Comparison of ENCODE assay signal across 28 cellular contexts in the genomic region with DNA sequence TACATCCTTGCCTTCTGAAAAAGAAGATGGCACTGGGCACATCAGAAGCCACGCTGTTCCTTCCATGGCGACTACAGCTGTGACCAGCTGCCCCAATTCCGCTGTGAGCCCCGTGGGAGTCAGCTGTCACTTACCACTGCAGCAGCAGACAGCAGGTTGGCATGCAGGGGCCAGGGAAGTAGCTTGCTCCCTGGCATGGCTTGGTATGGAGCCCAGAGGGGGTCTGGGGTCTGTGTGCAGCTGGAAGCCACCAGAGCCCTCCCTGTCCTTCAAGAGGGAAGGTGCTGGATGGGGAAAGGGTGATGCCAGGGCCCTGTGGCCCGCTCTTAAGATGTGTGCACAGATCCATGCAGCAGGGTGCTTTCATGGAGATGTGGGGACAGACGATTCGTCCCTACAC. TPM values are rescaled to one million over a fixed set of nuclear protein-coding genes. Genes with fewer than 3 reads are reported as not detected.
"Had no signal": no experiment of that assay in that cellular context is flagged by ENCODE, and none has a peak within 500 bp of the region (broad histone marks: within the 10 kb centered on the region; RNA-seq: fewer than 3 reads in every experiment).

No MANE protein-coding gene starts in this region.

- H3K27ac ChIP-seq: body of pancreas, sigmoid colon, upper lobe of left lung had no signal

- H3K4me1 ChIP-seq: body of pancreas had no signal

- H3K27me3 Mint-ChIP-seq: activated B cell treated with CpG ODN at 0.5 μM for 24 hours, memory B cell had no signal

- H3K27me3 ChIP-seq: body of pancreas, heart left ventricle, sigmoid colon, upper lobe of left lung had no signal

- H3K4me3 ChIP-seq: body of pancreas, heart left ventricle, mucosa of descending colon, sigmoid colon, upper lobe of left lung had no signal

- H3K9me3 Mint-ChIP-seq: activated B cell treated with CpG ODN at 0.5 μM for 24 hours; activated naive CD4-positive, alpha-beta T cell treated with anti-CD3 and anti-CD28 coated beads, Interleukin-2, amount 10 ng/mL, durations not matched to agents 7 days and 5 days; dendritic cell treated with granulocyte-macrophage colony-stimulating factor and Interleukin-4, amounts not matched to agents 40 ng/mL and 50 ng/mL, for 4 days; memory B cell; naive B cell; T-helper 1 cell treated with Interleukin-12 subunit alpha and Interleukin-12 subunit beta and Interleukin-4 antibody, amounts not matched to agents 30 μg/mL and 1 μg/mL, for 36 hours had no signal

- H3K27ac Mint-ChIP-seq: activated B cell treated with CpG ODN at 0.5 μM for 24 hours; activated naive CD4-positive, alpha-beta T cell treated with anti-CD3 and anti-CD28 coated beads, Interleukin-2, amount 10 ng/mL, durations not matched to agents 7 days and 5 days; dendritic cell treated with granulocyte-macrophage colony-stimulating factor and Interleukin-4, amounts not matched to agents 40 ng/mL and 50 ng/mL, for 4 days; memory B cell; naive B cell; T-helper 1 cell treated with Interleukin-12 subunit alpha and Interleukin-12 subunit beta and Interleukin-4 antibody, amounts not matched to agents 30 μg/mL and 1 μg/mL, for 36 hours had no signal

- H3K4me3 Mint-ChIP-seq: activated B cell treated with CpG ODN at 0.5 μM for 24 hours; activated naive CD4-positive, alpha-beta T cell treated with anti-CD3 and anti-CD28 coated beads, Interleukin-2, amount 10 ng/mL, durations not matched to agents 7 days and 5 days; dendritic cell treated with granulocyte-macrophage colony-stimulating factor and Interleukin-4, amounts not matched to agents 40 ng/mL and 50 ng/mL, for 4 days; memory B cell; T-helper 1 cell treated with Interleukin-12 subunit alpha and Interleukin-12 subunit beta and Interleukin-4 antibody, amounts not matched to agents 30 μg/mL and 1 μg/mL, for 36 hours had no signal

- H3K36me3 Mint-ChIP-seq: activated naive CD4-positive, alpha-beta T cell treated with anti-CD3 and anti-CD28 coated beads, Interleukin-2, amount 10 ng/mL, durations not matched to agents 7 days and 5 days; memory B cell; naive B cell had no signal

- ATAC-seq: body of pancreas; left cardiac atrium; mucosa of descending colon; stimulated activated naive CD8-positive, alpha-beta T cell treated with anti-CD3 and anti-CD28 coated beads, Interleukin-15, Interleukin-2, amounts not matched to agents 100 U/mL and 50 U/mL, for 24 hours had no signal

- H3K36me3 ChIP-seq: heart left ventricle, sigmoid colon, upper lobe of left lung had no signal

- DNase-seq: activated B cell treated with CpG ODN at 0.5 μM for 24 hours; activated CD4-positive, alpha-beta T cell treated with anti-CD3 and anti-CD28 coated beads for 4 hours; activated CD4-positive, alpha-beta T cell treated with anti-CD3 and anti-CD28 coated beads, Interleukin-2, amount 50 U/mL, for 48 hours; activated effector memory CD4-positive, alpha-beta T cell treated with anti-CD3 and anti-CD28 coated beads, Interleukin-2, amount 50 U/mL, for 16 hours; activated naive CD4-positive, alpha-beta T cell treated with anti-CD3 and anti-CD28 coated beads, Interleukin-2, amount 10 ng/mL, durations not matched to agents 7 days and 5 days; activated T-cell treated with anti-CD3 and anti-CD28 coated beads, Interleukin-2, amount 50 U/mL, for 48 hours; body of pancreas; effector CD4-positive, alpha-beta T cell; left cardiac atrium; mucosa of descending colon; naive B cell; sigmoid colon; stimulated activated CD4-positive, alpha-beta T cell treated with anti-CD3 and anti-CD28 coated beads, Interleukin-4, amount 100 ng/mL, for 1 hour; stimulated activated naive CD8-positive, alpha-beta T cell treated with anti-CD3 and anti-CD28 coated beads, Interleukin-15, Interleukin-2, amounts not matched to agents 100 U/mL and 50 U/mL, for 24 hours; T1000; upper lobe of left lung had no signal

- H3K9me3 ChIP-seq: body of pancreas, heart left ventricle, mucosa of descending colon, sigmoid colon, upper lobe of left lung had no signal

RNA-seq across cellular contexts. Expression of gene UROC1, which starts 37.3 kb away (rescaled TPM):
- total RNA-seq: activated B cell treated with CpG ODN at 0.5 μM for 24 hours; activated CD8-positive, alpha-beta memory T cell treated with anti-CD3 and anti-CD28 coated beads for 36 hours; body of pancreas; epithelial cell of proximal tubule; fibroblast of villous mesenchyme; heart left ventricle; left cardiac atrium; mucosa of descending colon; osteoblast; posterior vena cava; renal cortical epithelial cell; sigmoid colon; subcutaneous adipose tissue; upper lobe of left lung had no signal
- polyA plus RNA-seq: heart left ventricle, neural cell had no signal

RNA-seq across cellular contexts. Expression of gene CHST13, which starts 43.7 kb away (rescaled TPM):
- total RNA-seq: activated B cell treated with CpG ODN at 0.5 μM for 24 hours; activated CD8-positive, alpha-beta memory T cell treated with anti-CD3 and anti-CD28 coated beads for 36 hours; fibroblast of villous mesenchyme had no signal
- polyA plus RNA-seq: neural cell had no signal
